ENCODE assay signal across 1 cellular context in genomic region chr2:216098687-216099334, GRCh38.
TF ChIP-seq lines count a peak whose summit lies in the region.

No MANE protein-coding gene starts in this region.

TF ChIP-seq in HepG2, 621 proteins besides CTCF, POLR2A, EP300 and RAD21 (continued from another document and continues in another):
- TF ChIP-seq SOX6 (IDR thresholded peaks at IDR 0.05): peak; percentile 75; the same call in 1 of the 2 replicates
- TF ChIP-seq SOX6 (CRISPR knock-in tag; IDR thresholded peaks at IDR 0.05): no peak
- no peak for TF ChIP-seq GMEB1 (CRISPR knock-in tag; IDR thresholded peaks at IDR 0.05; ENCODE audit: borderline replicate concordance)
- TF ChIP-seq ELK4 (CRISPR knock-in tag; IDR thresholded peaks at IDR 0.05; ENCODE audit: borderline replicate concordance): no peak
- 0 out of 2 replicates have a peak, but pooled peaks have one; percentile 10 for TF ChIP-seq ZBTB40 (IDR thresholded peaks at IDR 0.05)
- TF ChIP-seq ZBTB40 (CRISPR knock-in tag; IDR thresholded peaks at IDR 0.05): no peak
- TF ChIP-seq PHB2 (IDR thresholded peaks at IDR 0.05; ENCODE audit: partially characterized antibody): peak; percentile 80
- TF ChIP-seq NBN (conservative IDR thresholded peaks at IDR 0.05): peak; percentile 26; the same call in 1 of the 2 replicates
- peak; percentile 29; the same call in 1 of the 2 replicates for TF ChIP-seq CREB1 (IDR thresholded peaks at IDR 0.05)
- TF ChIP-seq CREB1 (CRISPR knock-in tag; IDR thresholded peaks at IDR 0.05): no peak
- TF ChIP-seq ZNF678 (CRISPR knock-in tag; IDR thresholded peaks at IDR 0.05): no peak
- no peak for TF ChIP-seq TIGD3 (CRISPR knock-in tag; IDR thresholded peaks at IDR 0.05; ENCODE audit: borderline replicate concordance)
- no peak for TF ChIP-seq SNAPC4 (CRISPR knock-in tag; IDR thresholded peaks at IDR 0.05)
- TF ChIP-seq DRAP1 (CRISPR knock-in tag; IDR thresholded peaks at IDR 0.05): no peak
- 0 out of 2 replicates have a peak, but pooled peaks have one; percentile 12 for TF ChIP-seq FOXK2 (IDR thresholded peaks at IDR 0.05)
- TF ChIP-seq ZNF282 (IDR thresholded peaks at IDR 0.05; ENCODE audit: partially characterized antibody): peak; percentile 72
- no peak for TF ChIP-seq HMG20A (CRISPR knock-in tag; IDR thresholded peaks at IDR 0.05; ENCODE audit: borderline replicate concordance)
- TF ChIP-seq NR3C1 (CRISPR knock-in tag; IDR thresholded peaks at IDR 0.05): no peak
- TF ChIP-seq ATF7 (IDR thresholded peaks at IDR 0.05): 0 out of 2 replicates have a peak, but pooled peaks have one; percentile 36
- TF ChIP-seq ATF7 (CRISPR knock-in tag; IDR thresholded peaks at IDR 0.05): no peak
- TF ChIP-seq FOXP1 (IDR thresholded peaks at IDR 0.05): peak; percentile 6; the same call in 1 of the 2 replicates
- no peak for TF ChIP-seq FOXP1 (CRISPR knock-in tag; IDR thresholded peaks at IDR 0.05)
- peak; percentile 67 for TF ChIP-seq LCORL (IDR thresholded peaks at IDR 0.05)
- TF ChIP-seq LCORL (CRISPR knock-in tag; IDR thresholded peaks at IDR 0.05): no peak
- peak; percentile 65; the same call in 1 of the 2 replicates for TF ChIP-seq ZNF646 (CRISPR knock-in tag; IDR thresholded peaks at IDR 0.05)
- TF ChIP-seq ZBTB44 (CRISPR knock-in tag; IDR thresholded peaks at IDR 0.05): no peak
